1 cellular context compared by ENCODE assay signal in the genomic region with DNA sequence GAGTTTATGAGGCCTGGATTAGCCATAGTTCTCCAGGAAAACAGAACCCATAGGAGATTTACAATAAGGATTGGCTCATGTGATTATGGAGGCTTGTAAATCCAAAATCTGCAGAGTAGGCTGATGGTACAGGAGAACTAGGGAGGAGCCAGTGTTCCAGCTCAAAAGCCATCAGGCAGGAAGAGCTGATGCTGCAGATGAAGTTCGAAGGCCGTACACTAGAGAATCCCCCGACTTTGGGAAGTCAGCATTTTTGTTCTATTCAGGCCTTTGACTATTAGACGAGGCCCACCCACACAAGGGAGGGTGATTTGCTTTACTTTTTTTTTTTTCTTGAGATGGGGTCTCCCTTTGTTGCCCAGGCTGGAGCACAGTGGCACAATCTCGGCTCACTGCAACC.
TF ChIP-seq lines count a peak whose summit lies in the region.

No MANE protein-coding gene starts in this region.

TF ChIP-seq in HepG2, 621 proteins besides CTCF, POLR2A, EP300 and RAD21:
- TF ChIP-seq RBM22 (optimal IDR thresholded peaks at IDR 0.05; ENCODE audit: low read length) (peak; percentile 74), MAFF (IDR thresholded peaks at IDR 0.05; ENCODE audit: low read depth, low read length) (peak; percentile 20; the same call in 1 of the 2 replicates), FOXP4 (CRISPR knock-in tag; IDR thresholded peaks at IDR 0.05) (no peak)
